Comparison of ENCODE assay signal across 7 cellular contexts in the genomic region with DNA sequence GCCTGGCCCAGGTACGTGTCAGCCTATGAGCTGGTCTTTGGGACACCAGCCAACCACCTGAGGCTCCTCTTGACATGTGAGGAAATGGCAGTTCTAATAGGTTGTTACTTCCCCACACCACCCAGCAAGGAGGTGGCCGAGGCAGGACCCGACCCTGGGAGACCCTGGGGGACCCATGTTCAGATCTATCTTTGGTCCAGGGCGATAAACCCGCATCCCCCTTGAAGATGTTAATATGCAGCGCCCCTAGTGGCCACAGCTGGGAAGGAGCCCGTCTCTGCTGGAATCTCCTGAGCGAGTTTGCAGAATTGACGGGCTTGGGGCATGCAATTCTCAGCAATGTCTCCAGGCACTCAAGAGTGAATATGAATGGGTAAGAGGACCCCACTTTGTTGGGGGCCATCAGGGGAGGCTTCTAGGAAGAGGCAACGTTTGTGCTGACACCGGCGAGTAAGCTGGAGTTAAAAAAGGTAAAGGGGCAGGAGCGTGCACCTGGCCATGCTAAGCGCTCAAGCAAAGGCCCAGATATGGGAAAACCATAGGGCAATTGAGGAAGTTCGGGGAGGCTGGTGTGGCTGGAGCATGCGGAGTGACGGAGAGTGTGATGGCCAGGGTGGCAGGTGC.
A peak's percentile ranks its signal among the peaks of the same experiment; 100 is the strongest.
DNase-seq lines count a peak whose midpoint lies in the region; ATAC-seq and TF ChIP-seq lines count a peak whose summit lies in the region.

No MANE protein-coding gene starts in this region.

- H3K27ac ChIP-seq in WERI-Rb-1 (no peak overlapping the region), brain microvascular endothelial cell (no peak overlapping the region)

- TF ChIP-seq CTCF in GM12865 (IDR thresholded peaks at IDR 0.05; ENCODE audit: insufficient read depth, low read depth, low read length, missing control alignments) = peak; percentile 91
- TF ChIP-seq CTCF in WERI-Rb-1 (IDR thresholded peaks at IDR 0.05; ENCODE audit: low read depth, low read length) = peak; percentile 83
- peak; percentile 94 for TF ChIP-seq CTCF in brain microvascular endothelial cell (IDR thresholded peaks at IDR 0.05; ENCODE audit: low read depth, low read length, missing control alignments)

- in situ Hi-C loops in brain microvascular endothelial cell (cut with HindIII; ENCODE audit: low pct_ligation_motif_present, low sequenced_read_pairs) = no loop called here

- peaks cover 54% of the 10 kb centered on the region for H3K27me3 ChIP-seq in WERI-Rb-1 (ENCODE audit: insufficient read depth, low read depth, severe bottlenecking)
- no peaks in the 10 kb centered on the region for H3K27me3 ChIP-seq in brain microvascular endothelial cell (replicated peaks)

- peak; percentile 82 for DNase-seq in GM12865 (ENCODE audit: low read depth)
- DNase-seq in MV-4-11 (lab: John Stamatoyannopoulos, UW) = peak; percentile 76
- peak; percentile 71 for DNase-seq in WERI-Rb-1
- DNase-seq in brain microvascular endothelial cell = peak; percentile 63
- peak; percentile 47 for DNase-seq in iris pigment epithelial cell (ENCODE audit: low read depth)
- DNase-seq in stimulated activated CD4-positive, alpha-beta T cell treated with anti-CD3 and anti-CD28 coated beads, Interleukin-1b, Interleukin-23, amount 100 ng/mL, for 48 hours = peak; percentile 78

- H3K4me3 ChIP-seq in GM12865 (ENCODE audit: low read depth, low read length) (no peak overlapping the region), WERI-Rb-1 (ENCODE audit: low read depth, low read length) (no peak overlapping the region), brain microvascular endothelial cell (ENCODE audit: low read depth, low read length) (no peak overlapping the region)

- H3K36me3 ChIP-seq in WERI-Rb-1 = no peaks in the 10 kb centered on the region
- no peaks in the 10 kb centered on the region for H3K36me3 ChIP-seq in brain microvascular endothelial cell (replicated peaks)

- H3K9me3 ChIP-seq in WERI-Rb-1 (ENCODE audit: severe bottlenecking) = no peaks in the 10 kb centered on the region

- ATAC-seq in GM19463 (IDR thresholded peaks at IDR 0.05; ENCODE audit: unreplicated experiment) = no peak
